8 cellular contexts compared by ENCODE assay signal in the genomic region with DNA sequence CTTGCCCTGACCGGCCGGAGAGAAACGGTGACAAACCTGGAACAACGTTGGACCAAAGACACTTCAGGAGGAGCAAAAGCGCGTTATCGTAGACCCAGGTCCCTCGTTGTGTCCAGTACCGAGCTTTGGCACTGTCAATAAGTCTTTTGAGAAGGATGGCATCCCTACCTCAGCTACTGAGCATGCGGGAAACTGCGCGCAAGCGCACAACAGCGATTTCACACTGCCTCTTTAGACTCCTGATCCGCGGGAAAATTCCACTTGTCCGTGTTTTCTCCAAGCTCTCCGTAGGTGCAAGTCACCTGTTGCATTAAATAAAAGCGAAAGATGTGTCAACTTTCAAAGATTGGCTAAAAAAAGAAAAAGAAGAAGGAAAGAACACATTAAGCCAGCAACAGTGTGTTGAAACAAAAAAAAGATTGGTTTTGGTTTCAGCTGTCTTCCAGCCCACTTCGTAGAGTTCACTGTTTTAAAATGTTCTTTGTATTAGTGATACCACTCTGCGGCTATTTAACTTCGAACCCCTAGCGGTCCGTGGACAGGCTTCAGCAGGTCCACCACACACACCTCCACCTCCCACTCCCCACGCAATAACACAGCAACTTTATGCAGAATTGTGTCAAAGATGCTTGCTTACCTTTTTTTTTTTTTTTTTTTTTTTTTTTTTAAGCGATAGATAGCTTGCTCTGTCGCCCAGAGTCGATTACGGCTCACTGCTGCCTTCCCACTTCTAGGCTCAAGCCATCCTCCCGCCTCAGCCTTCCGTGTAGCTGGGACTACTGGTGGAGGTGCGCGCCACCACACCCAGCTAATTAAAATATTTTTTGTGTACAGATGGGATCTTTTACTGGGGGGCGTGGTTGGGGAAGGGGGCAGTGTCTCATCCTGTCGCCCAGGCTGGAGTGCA. TPM values are rescaled to one million over a fixed set of nuclear protein-coding genes. Genes with fewer than 3 reads are reported as not detected.
A peak's percentile ranks its signal among the peaks of the same experiment; 100 is the strongest.
DNase-seq lines count a peak whose midpoint lies in the region; ATAC-seq, FAIRE-seq and TF ChIP-seq lines count a peak whose summit lies in the region.

Gene BPNT1, minus strand, starts transcription at position 139 of the 907 bp plus-strand sequence. CDS start 9,942 bp downstream, outside the sequence.

- WGBS in psoas muscle, 3 donors: 7 to 8% (median 7%) methylated on average over 35 of the region's 35 CpGs

- no peaks in the 10 kb centered on the region for H3K36me3 Mint-ChIP-seq in T-helper 17 cell (ENCODE audit: low read depth)

- ATAC-seq in HG02885 (IDR thresholded peaks at IDR 0.05; ENCODE audit: poor library complexity, unreplicated experiment): peak; percentile 52
- peak; percentile 81 for ATAC-seq in T-helper 17 cell
- peak; percentile 82 for ATAC-seq in left ventricle myocardium superior
- peak; percentile 83 to 89 (median 87) for ATAC-seq in psoas muscle

- H3K27me3 ChIP-seq in psoas muscle (ENCODE audit: insufficient read depth in 3 of 3, low read length in 2 of 3): no peaks in the 10 kb centered on the region

- H3K9me3 ChIP-seq in T-helper 17 cell (ENCODE audit: control insufficient read depth, low read length, poor library complexity, severe bottlenecking) (no peaks in the 10 kb centered on the region), psoas muscle (no peaks in the 10 kb centered on the region)

- no peaks in the 10 kb centered on the region for H3K27me3 Mint-ChIP-seq in T-helper 17 cell

- H3K36me3 ChIP-seq in psoas muscle (ENCODE audit: insufficient read depth in 1 of 2, low read depth in 1 of 2): no peaks in the 10 kb centered on the region

- H3K4me1 Mint-ChIP-seq in T-helper 17 cell: peaks cover 9% of the 10 kb centered on the region

- peaks cover 2% of the 10 kb centered on the region for H3K4me1 ChIP-seq in psoas muscle

- intact Hi-C loops in left ventricle myocardium superior (cut with micrococcal nuclease) (no loop called here), psoas muscle (cut with DNase I) (loop anchor here in 1 of 2 donors (5.0 kb wide), 1 partner anchor 43 kb away; the partner anchor contains the start of gene EPRS1)

- FAIRE-seq in urothelium cell line (lab: Jason Lieb, UNC): no peak

- H3K4me3 ChIP-seq in psoas muscle: peak within 1 kb of the TSS; percentile 77

- peak within 1 kb of the TSS; percentile 98 for H3K4me3 Mint-ChIP-seq in T-helper 17 cell

- DNase-seq in NCI-H1694 treated with DMSO at 0.1 percent for 48 hours (lab: John Stamatoyannopoulos, UW): peak; percentile 93
- peak; percentile 89 to 99 (median 94) for DNase-seq in T-helper 17 cell
- peak; percentile 60 to 97 (median 83) for DNase-seq in amygdala (lab: John Stamatoyannopoulos, UW)
- peak; percentile 96 for DNase-seq in left ventricle myocardium superior
- DNase-seq in psoas muscle: peak; percentile 93 to 96
- DNase-seq in urothelium cell line (ENCODE audit: low spot score): peak; percentile 91

- TF ChIP-seq POLR2A in GM15510 (IDR thresholded peaks at IDR 0.05; ENCODE audit: borderline replicate concordance, extremely low read depth, insufficient read length): peak; percentile 83

- no peak for TF ChIP-seq CTCF in psoas muscle (IDR thresholded peaks at IDR 0.05)

- H3K27ac Mint-ChIP-seq in T-helper 17 cell: peak within 1 kb of the TSS; percentile 94

- peak within 1 kb of the TSS; percentile 70 for H3K27ac ChIP-seq in psoas muscle

RNA-seq across cellular contexts. Expression of gene BPNT1, which starts in this region (rescaled TPM):
- total RNA-seq in T-helper 17 cell: 1 to 10 TPM; 6.0 to 9.4 TPM
- total RNA-seq in left ventricle myocardium superior: 17.6 TPM
- 10 to 100 TPM in 1 of 4 donors, 1 to 10 TPM in 3; 5.8 to 12.1 (median 7.2) TPM for total RNA-seq in psoas muscle
- 10 to 100 TPM in 2 of 3 donors, 1 to 10 TPM in 1; 5.9 to 12.3 (median 10.0) TPM for polyA plus RNA-seq in psoas muscle

Comparison
In these comparisons a context has a peak if more than half of its experiments do, and no peak if none do; other contexts are left out.
1. Peak in every context shown above with its lines: DNase-seq, ATAC-seq, H3K4me3 ChIP-seq and H3K27ac ChIP-seq.